In genomic region chr5:32710335-32710858, GRCh38 we compare ENCODE assay signal across 8 cellular contexts. TPM values are rescaled to one million over a fixed set of nuclear protein-coding genes. Genes with fewer than 3 reads are reported as not detected.
A peak's percentile ranks its signal among the peaks of the same experiment; 100 is the strongest.
DNase-seq lines count a peak whose midpoint lies in the region; TF ChIP-seq lines count a peak whose summit lies in the region.

No MANE protein-coding gene starts in this region.

- DNase-seq in T-helper 1 cell (no peak), PC-9 (no peak), G401 (ENCODE audit: low spot score) (no peak), GOT3 (lab: John Stamatoyannopoulos, UW) (no peak), NCI-H2107 (lab: John Stamatoyannopoulos, UW) (no peak)

- H3K27me3 Mint-ChIP-seq in T-helper 1 cell treated with Interleukin-12 subunit alpha and Interleukin-12 subunit beta and Interleukin-4 antibody, amounts not matched to agents 30 μg/mL and 1 μg/mL, for 36 hours (ENCODE audit: low read depth): peaks cover 80% of the 10 kb centered on the region

- H4K20me1 ChIP-seq in PC-9 (ENCODE audit: insufficient read depth): no peaks in the 10 kb centered on the region

- peaks cover 19% of the 10 kb centered on the region; the same call in 1 of the 2 replicates for H3K4me1 ChIP-seq in PC-9 (replicated peaks; ENCODE audit: insufficient read depth)
- no peaks in the 10 kb centered on the region for H3K4me1 ChIP-seq in endocrine pancreas (ENCODE audit: control insufficient read depth, insufficient read depth, low read length)
- peaks cover 0 to 30% of the 10 kb centered on the region in 2 donors for H3K4me1 ChIP-seq in muscle layer of duodenum (ENCODE audit: control insufficient read depth in 1 of 2, insufficient read depth in 2 of 2, low read length in 2 of 2)

- no peak for TF ChIP-seq CTCF in PC-9 (conservative IDR thresholded peaks at IDR 0.05)

- H3K4me1 Mint-ChIP-seq in T-helper 1 cell treated with Interleukin-12 subunit alpha and Interleukin-12 subunit beta and Interleukin-4 antibody, amounts not matched to agents 30 μg/mL and 1 μg/mL, for 36 hours (ENCODE audit: low read depth): peaks cover 18% of the 10 kb centered on the region

- intact Hi-C loops in PC-9 (cut with micrococcal nuclease; ENCODE audit: unreplicated experiment): loop anchor here (1.0 kb wide), 3 partner anchors 76 to 339 kb away; no protein-coding TSS in a partner anchor

- peaks cover 4% of the 10 kb centered on the region for H3K36me3 Mint-ChIP-seq in T-helper 1 cell treated with Interleukin-12 subunit alpha and Interleukin-12 subunit beta and Interleukin-4 antibody, amounts not matched to agents 30 μg/mL and 1 μg/mL, for 36 hours (ENCODE audit: low read depth)

- in situ Hi-C loops in G401 (cut with HindIII; ENCODE audit: low sequenced_read_pairs): no loop called here

- peaks cover 3% of the 10 kb centered on the region; the same call in 1 of the 2 replicates for H3F3A ChIP-seq in PC-9 (ENCODE audit: insufficient read depth, low read depth)

- H3K4me3 Mint-ChIP-seq in T-helper 1 cell treated with Interleukin-12 subunit alpha and Interleukin-12 subunit beta and Interleukin-4 antibody, amounts not matched to agents 30 μg/mL and 1 μg/mL, for 36 hours: peak overlapping the region; percentile 75

- CTCF ChIA-PET in PC-9 (lab: Charles Lee): interaction anchor here (3.1 kb wide), 1 partner anchor 142 kb away, joined by 13 read pairs; no protein-coding TSS in a partner anchor

- H3K4me3 ChIP-seq in PC-9 (peak overlapping the region; percentile 72), endocrine pancreas (ENCODE audit: control insufficient read depth, insufficient read depth, low read length) (peak overlapping the region; percentile 47), muscle layer of duodenum (ENCODE audit: low read depth in 1 of 2, low read length in 2 of 2) (peak overlapping the region; percentile 86 to 96)

- POLR2A ChIA-PET in PC-9 (lab: Charles Lee; ENCODE audit: unreplicated experiment): interaction anchor here (0.7 kb wide), 1 partner anchor 488 kb away, joined by 5 read pairs; no protein-coding TSS in a partner anchor

- H3K27me3 ChIP-seq in PC-9 (ENCODE audit: insufficient read depth, low read depth): peaks cover 18% of the 10 kb centered on the region
- H3K27me3 ChIP-seq in endocrine pancreas (ENCODE audit: control insufficient read depth, insufficient read depth, low read length): peaks cover 4% of the 10 kb centered on the region
- peaks cover 25% of the 10 kb centered on the region for H3K27me3 ChIP-seq in muscle layer of duodenum (ENCODE audit: low read depth, low read length)

- H3K9ac ChIP-seq in endocrine pancreas (ENCODE audit: control insufficient read depth, insufficient read depth, low read length): no peak overlapping the region

- no peak overlapping the region for H3K27ac ChIP-seq in PC-9
- H3K27ac ChIP-seq in muscle layer of duodenum (ENCODE audit: low read length): peak overlapping the region; percentile 72

- H3K36me3 ChIP-seq in PC-9 (ENCODE audit: low read depth) (no peaks in the 10 kb centered on the region), endocrine pancreas (ENCODE audit: control insufficient read depth, insufficient read depth, low read length) (no peaks in the 10 kb centered on the region), muscle layer of duodenum (ENCODE audit: control insufficient read depth in 1 of 2, insufficient read depth in 2 of 2, low read length in 2 of 2) (no peaks in the 10 kb centered on the region)

- peak overlapping the region; percentile 87 for H2AFZ ChIP-seq in PC-9

- H3K9me3 ChIP-seq in PC-9 (ENCODE audit: insufficient read depth, low read depth) (no peaks in the 10 kb centered on the region), endocrine pancreas (ENCODE audit: control insufficient read depth, low read length) (no peaks in the 10 kb centered on the region), muscle layer of duodenum (ENCODE audit: control insufficient read depth in 1 of 2, low read length in 2 of 2) (no peaks in the 10 kb centered on the region)

- H3K9me2 ChIP-seq in PC-9 (ENCODE audit: insufficient read depth): no peaks in the 10 kb centered on the region

- H3K27ac Mint-ChIP-seq in T-helper 1 cell treated with Interleukin-12 subunit alpha and Interleukin-12 subunit beta and Interleukin-4 antibody, amounts not matched to agents 30 μg/mL and 1 μg/mL, for 36 hours: peak overlapping the region; percentile 3

- H3K4me2 ChIP-seq in PC-9: peak overlapping the region; percentile 99

- BruUV-seq in PC-9 (replicated peaks; lab: Mats Ljungman, UMichigan): TSS peak; percentile 60

- H3K79me2 ChIP-seq in PC-9 (ENCODE audit: low read depth): no peaks in the 10 kb centered on the region

- H3K9me3 Mint-ChIP-seq in T-helper 1 cell treated with Interleukin-12 subunit alpha and Interleukin-12 subunit beta and Interleukin-4 antibody, amounts not matched to agents 30 μg/mL and 1 μg/mL, for 36 hours: no peaks in the 10 kb centered on the region

RNA-seq across cellular contexts. Expression of gene NPR3, which starts 0.7 kb away (rescaled TPM):
- 2.2 and 4.1 TPM in 2 replicates for total RNA-seq in PC-9 (2021)
- not detected in 2 replicates for total RNA-seq in G401 (2014; rRNA removed; shearing (Covaris generic))
